In the genomic region with DNA sequence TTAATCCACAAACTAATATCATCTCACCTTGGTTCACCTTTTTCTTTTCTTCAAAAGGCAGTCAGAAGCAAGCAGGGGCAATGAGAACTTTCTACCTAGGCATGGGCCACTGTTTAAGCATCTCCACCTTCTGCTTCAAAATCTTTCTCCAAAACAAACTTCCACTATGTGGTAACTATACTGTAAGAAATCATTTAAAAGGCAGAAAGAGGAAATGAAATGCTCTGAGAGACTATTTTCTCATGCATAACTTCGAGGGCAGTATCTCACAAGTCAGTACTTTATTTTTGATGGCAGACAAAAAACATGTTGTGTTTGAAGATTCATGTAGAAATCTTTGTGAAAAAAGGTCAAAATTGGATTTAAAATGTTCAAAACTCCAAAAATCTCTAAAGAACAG, we compare ENCODE assay signal across 27 cellular contexts.
DNase-seq lines count a peak whose midpoint lies in the region; ATAC-seq and TF ChIP-seq lines count a peak whose summit lies in the region.
"Had no signal": no experiment of that assay in that cellular context is flagged by ENCODE, and none has a peak within 500 bp of the region (broad histone marks: within the 10 kb centered on the region; RNA-seq: fewer than 3 reads in every experiment).

No MANE protein-coding gene starts in this region.

- TF ChIP-seq CTCF in brain microvascular endothelial cell (IDR thresholded peaks at IDR 0.05; ENCODE audit: low read depth, low read length, missing control alignments): no peak

- H3K4me3 ChIP-seq in brain microvascular endothelial cell (ENCODE audit: low read depth, low read length): no peak overlapping the region
- H3K4me3 ChIP-seq: right lobe of liver, thyroid gland had no signal

- H3K27me3 ChIP-seq in brain microvascular endothelial cell (replicated peaks): no peaks in the 10 kb centered on the region
- H3K27me3 ChIP-seq: right lobe of liver, thyroid gland had no signal

- peaks cover 22% of the 10 kb centered on the region for H3K4me1 Mint-ChIP-seq in memory B cell

- no peak overlapping the region for H3K27ac Mint-ChIP-seq in memory B cell
- H3K27ac Mint-ChIP-seq: activated CD4-positive, alpha-beta memory T cell treated with anti-CD3 and anti-CD28 coated beads for 36 hours; natural killer cell treated with Interleukin-12 subunit alpha and Interleukin-12 subunit beta and Interleukin-15 and Interleukin-18, amount 100 ng/mL, for 72 hours had no signal

- no peaks in the 10 kb centered on the region for H3K9me3 Mint-ChIP-seq in memory B cell
- H3K9me3 Mint-ChIP-seq: activated CD4-positive, alpha-beta memory T cell treated with anti-CD3 and anti-CD28 coated beads for 36 hours; central memory CD8-positive, alpha-beta T cell; natural killer cell treated with Interleukin-12 subunit alpha and Interleukin-12 subunit beta and Interleukin-15 and Interleukin-18, amount 100 ng/mL, for 72 hours had no signal

- no peak overlapping the region for H3K27ac ChIP-seq in brain microvascular endothelial cell
- H3K27ac ChIP-seq: KMS-11, parathyroid adenoma, right lobe of liver, thyroid gland had no signal

- in situ Hi-C loops in brain microvascular endothelial cell (cut with HindIII; ENCODE audit: low pct_ligation_motif_present, low sequenced_read_pairs): no loop called here

- ATAC-seq in GM18498 (IDR thresholded peaks at IDR 0.05; ENCODE audit: unreplicated experiment): peak; percentile 65
- ATAC-seq in GM19351 (IDR thresholded peaks at IDR 0.05; ENCODE audit: unreplicated experiment): peak; percentile 84
- ATAC-seq in HG02885 (IDR thresholded peaks at IDR 0.05; ENCODE audit: poor library complexity, unreplicated experiment): peak; percentile 76
- peak; percentile 89 for ATAC-seq in memory B cell (ENCODE audit: low read depth)
- ATAC-seq: esophagus mucosa; left colon; natural killer cell treated with Interleukin-12 subunit alpha and Interleukin-12 subunit beta and Interleukin-15 and Interleukin-18, amount 100 ng/mL, for 72 hours; right lobe of liver had no signal

- no peaks in the 10 kb centered on the region for H3K27me3 Mint-ChIP-seq in memory B cell
- H3K27me3 Mint-ChIP-seq: activated CD4-positive, alpha-beta memory T cell treated with anti-CD3 and anti-CD28 coated beads for 36 hours; central memory CD8-positive, alpha-beta T cell; natural killer cell treated with Interleukin-12 subunit alpha and Interleukin-12 subunit beta and Interleukin-15 and Interleukin-18, amount 100 ng/mL, for 72 hours had no signal

- no peak overlapping the region for H3K4me3 Mint-ChIP-seq in memory B cell
- H3K4me3 Mint-ChIP-seq: activated CD4-positive, alpha-beta memory T cell treated with anti-CD3 and anti-CD28 coated beads for 36 hours; central memory CD8-positive, alpha-beta T cell; natural killer cell treated with Interleukin-12 subunit alpha and Interleukin-12 subunit beta and Interleukin-15 and Interleukin-18, amount 100 ng/mL, for 72 hours had no signal

- peaks cover 8% of the 10 kb centered on the region for H3K36me3 Mint-ChIP-seq in memory B cell
- H3K36me3 Mint-ChIP-seq: activated CD4-positive, alpha-beta memory T cell treated with anti-CD3 and anti-CD28 coated beads for 36 hours; natural killer cell treated with Interleukin-12 subunit alpha and Interleukin-12 subunit beta and Interleukin-15 and Interleukin-18, amount 100 ng/mL, for 72 hours had no signal

- no peaks in the 10 kb centered on the region for H3K36me3 ChIP-seq in brain microvascular endothelial cell (replicated peaks)
- H3K36me3 ChIP-seq: right lobe of liver, thyroid gland had no signal

- peak in 1 of 2 donors; percentile 8 for DNase-seq in memory B cell (ENCODE audit: low spot score in 2 of 2)
- no peak for DNase-seq in NCI-H226
- no peak for DNase-seq in DMS79 treated with DMSO at 0.1 percent for 48 hours (lab: John Stamatoyannopoulos, UW)
- no peak for DNase-seq in brain microvascular endothelial cell
- DNase-seq: activated CD4-positive, alpha-beta memory T cell treated with anti-CD3 and anti-CD28 coated beads for 36 hours; activated naive CD4-positive, alpha-beta T cell treated with Interleukin-2 at 50 U/mL for 16 hours; activated T-cell treated with anti-CD3 and anti-CD28 coated beads, Interleukin-2, amount 50 U/mL, for 1 hour; aorta; COR-L47; effector CD4-positive, alpha-beta T cell; HCEC 1CT; left colon; NCI-H1105; NCI-H526; right lobe of liver; SHP77 treated with DMSO at 0.1 percent for 48 hours; stimulated activated naive CD4-positive, alpha-beta T cell treated with Interleukin-2 at 50 U/mL for 16 hours; T-helper 2 cell; thyroid gland had no signal
